In the genomic region with DNA sequence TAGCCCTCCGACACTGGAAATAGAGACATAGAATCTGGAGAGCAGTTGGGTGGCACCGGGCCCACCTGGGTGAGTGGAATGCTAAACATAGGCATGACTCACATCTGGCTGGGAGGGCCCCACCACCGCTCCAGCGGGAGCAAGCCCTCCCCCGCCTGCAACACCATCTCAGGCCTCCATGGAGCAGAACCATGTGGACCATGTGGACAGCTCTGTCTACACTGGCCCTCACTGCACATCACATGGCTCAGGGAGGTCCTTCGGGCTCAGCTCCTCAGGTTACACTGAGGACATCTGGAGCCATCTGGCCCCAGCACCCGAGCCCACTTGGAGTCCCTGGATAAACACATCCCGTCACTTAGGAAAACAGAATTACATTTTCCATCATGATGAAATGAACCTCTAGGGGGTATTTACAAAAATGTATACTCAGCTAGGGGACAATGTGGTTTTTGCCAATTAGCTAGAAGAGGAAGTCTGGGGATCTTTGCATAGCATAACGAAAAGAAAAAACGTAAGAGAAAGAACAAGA, we compare ENCODE assay signal across 12 cellular contexts. TPM values are rescaled to one million over a fixed set of nuclear protein-coding genes. Genes with fewer than 3 reads are reported as not detected.
DNase-seq lines count a peak whose midpoint lies in the region; ATAC-seq, FAIRE-seq and TF ChIP-seq lines count a peak whose summit lies in the region.
"Had no signal": no experiment of that assay in that cellular context is flagged by ENCODE, and none has a peak within 500 bp of the region (broad histone marks: within the 10 kb centered on the region; RNA-seq: fewer than 3 reads in every experiment).

No MANE protein-coding gene starts in this region.

- DNase-seq in GM23248 (peak; percentile 93), RCC 7860 (ENCODE audit: low spot score) (peak; percentile 73), foreskin keratinocyte (no peak), skeletal muscle cell (ENCODE audit: low read depth) (peak; percentile 59), cortex of kidney (lab: John Stamatoyannopoulos, UW) (no peak)
- DNase-seq in activated CD8-positive, alpha-beta memory T cell treated with anti-CD3 and anti-CD28 coated beads, Interleukin-2, amount 10 ng/mL, durations not matched to agents 7 days and 5 days, result no peak
- DNase-seq: activated CD8-positive, alpha-beta T cell treated with anti-CD3 and anti-CD28 coated beads, Interleukin-2, amount 10 ng/mL, durations not matched to agents 7 days and 5 days; small intestine had no signal

- H3K4me3 ChIP-seq in GM23248, result no peak overlapping the region
- no peak overlapping the region for H3K4me3 ChIP-seq in skeletal muscle cell (ENCODE audit: low read depth, low read length)
- H3K4me3 ChIP-seq: breast epithelium, suprapubic skin had no signal

- CTCF ChIA-PET in activated CD8-positive, alpha-beta memory T cell treated with anti-CD3 and anti-CD28 coated beads, Interleukin-2, amount 10 ng/mL, durations not matched to agents 7 days and 5 days (lab: Charles Lee), result interaction anchor here (1.5 kb wide), 1 partner anchor 35 kb away, joined by 6 read pairs; no protein-coding TSS in a partner anchor

- H3K4me2 ChIP-seq in GM23248 (ENCODE audit: unreplicated experiment), result peak overlapping the region; percentile 25

- no peaks in the 10 kb centered on the region for H3K9me3 Mint-ChIP-seq in activated CD8-positive, alpha-beta memory T cell treated with anti-CD3 and anti-CD28 coated beads, Interleukin-2, amount 10 ng/mL, durations not matched to agents 7 days and 5 days (ENCODE audit: low read depth)

- peaks cover 18% of the 10 kb centered on the region for H3F3A ChIP-seq in GM23248 (ENCODE audit: insufficient read depth)

- no peaks in the 10 kb centered on the region for H3K79me2 ChIP-seq in GM23248 (ENCODE audit: insufficient read depth)

- H3K4me3 Mint-ChIP-seq in activated CD8-positive, alpha-beta memory T cell treated with anti-CD3 and anti-CD28 coated beads, Interleukin-2, amount 10 ng/mL, durations not matched to agents 7 days and 5 days, result no peak overlapping the region
- H3K4me3 Mint-ChIP-seq: activated CD8-positive, alpha-beta T cell treated with anti-CD3 and anti-CD28 coated beads, Interleukin-2, amount 10 ng/mL, durations not matched to agents 7 days and 5 days had no signal

- peak; percentile 39 for FAIRE-seq in RCC 7860 (lab: Jason Lieb, UNC)
- FAIRE-seq: small intestine had no signal

- no peaks in the 10 kb centered on the region for H3K36me3 ChIP-seq in GM23248 (ENCODE audit: low read depth)
- H3K36me3 ChIP-seq: breast epithelium, suprapubic skin had no signal

- ATAC-seq in foreskin keratinocyte, result peak; percentile 62
- no peak for ATAC-seq in activated CD8-positive, alpha-beta memory T cell treated with anti-CD3 and anti-CD28 coated beads, Interleukin-2, amount 10 ng/mL, durations not matched to agents 7 days and 5 days
- ATAC-seq in GM18520 (IDR thresholded peaks at IDR 0.05; ENCODE audit: unreplicated experiment), result no peak
- no peak for ATAC-seq in HG03108 (IDR thresholded peaks at IDR 0.05; ENCODE audit: unreplicated experiment)
- ATAC-seq: activated CD8-positive, alpha-beta T cell treated with anti-CD3 and anti-CD28 coated beads, Interleukin-2, amount 10 ng/mL, durations not matched to agents 7 days and 5 days had no signal

- peaks cover 5% of the 10 kb centered on the region; the same call in 1 of the 2 replicates for H3K9me2 ChIP-seq in GM23248 (ENCODE audit: insufficient read depth)

- H3K9ac ChIP-seq in GM23248, result peak overlapping the region; percentile 22; the same call in 1 of the 2 replicates

- H2AFZ ChIP-seq in GM23248, result peak overlapping the region; percentile 32; the same call in 1 of the 2 replicates

- H4K20me1 ChIP-seq in GM23248 (ENCODE audit: insufficient read depth), result no peaks in the 10 kb centered on the region

- WGBS in GM23248 (ENCODE audit: low coverage in 1 of 2, low lambda C conversion rate in 2 of 2, missing lambda C conversion rate in 2 of 2), 2 experiments, result 30% methylated on average over 10 of the region's 10 CpGs

- no peaks in the 10 kb centered on the region for H3K27me3 ChIP-seq in GM23248 (replicated peaks; ENCODE audit: insufficient read depth)
- no peaks in the 10 kb centered on the region for H3K27me3 ChIP-seq in foreskin keratinocyte
- H3K27me3 ChIP-seq: breast epithelium, suprapubic skin had no signal

- peaks cover 10% of the 10 kb centered on the region for H3K4me1 Mint-ChIP-seq in activated CD8-positive, alpha-beta memory T cell treated with anti-CD3 and anti-CD28 coated beads, Interleukin-2, amount 10 ng/mL, durations not matched to agents 7 days and 5 days

- H3K9me3 ChIP-seq in GM23248 (ENCODE audit: low read depth), result no peaks in the 10 kb centered on the region
- H3K9me3 ChIP-seq: breast epithelium, suprapubic skin had no signal

- H3K27me3 Mint-ChIP-seq in activated CD8-positive, alpha-beta memory T cell treated with anti-CD3 and anti-CD28 coated beads, Interleukin-2, amount 10 ng/mL, durations not matched to agents 7 days and 5 days, result no peaks in the 10 kb centered on the region

- H3K27ac ChIP-seq in GM23248, result peak overlapping the region; percentile 18; the same call in 1 of the 2 replicates
- no peak overlapping the region for H3K27ac ChIP-seq in foreskin keratinocyte
- H3K27ac ChIP-seq: breast epithelium, suprapubic skin had no signal

- in situ Hi-C loops in GM23248 (cut with MboI), result no loop called here

- no peaks in the 10 kb centered on the region for H3K36me3 Mint-ChIP-seq in activated CD8-positive, alpha-beta memory T cell treated with anti-CD3 and anti-CD28 coated beads, Interleukin-2, amount 10 ng/mL, durations not matched to agents 7 days and 5 days

- TF ChIP-seq CTCF in foreskin keratinocyte (conservative IDR thresholded peaks at IDR 0.05), result no peak

- H3K4me1 ChIP-seq in GM23248 (ENCODE audit: insufficient read depth) (peaks cover 41% of the 10 kb centered on the region), foreskin keratinocyte (no peaks in the 10 kb centered on the region)
- H3K4me1 ChIP-seq: breast epithelium had no signal

- H3K27ac Mint-ChIP-seq in activated CD8-positive, alpha-beta memory T cell treated with anti-CD3 and anti-CD28 coated beads, Interleukin-2, amount 10 ng/mL, durations not matched to agents 7 days and 5 days, result no peak overlapping the region
- H3K27ac Mint-ChIP-seq: activated CD8-positive, alpha-beta T cell treated with anti-CD3 and anti-CD28 coated beads, Interleukin-2, amount 10 ng/mL, durations not matched to agents 7 days and 5 days had no signal

RNA-seq across cellular contexts. Expression of gene MLPH, which starts 30.8 kb away (rescaled TPM):
- total RNA-seq in GM23248 (2014; rRNA removed; shearing (Covaris generic)), result 4.7 and 8.1 TPM in 2 replicates
- polyA plus RNA-seq in GM23248 (2016; fragmentation: Nextera tagmentation; extraction: Ambion mirVana) (10.8 and 14.9 TPM in 2 replicates), foreskin keratinocyte (0.54 and 0.55 TPM in 2 replicates)
- 0.63 and 0.65 TPM in 2 replicates for total RNA-seq in foreskin keratinocyte
- total RNA-seq in activated CD8-positive, alpha-beta memory T cell treated with anti-CD3 and anti-CD28 coated beads, Interleukin-2, amount 10 ng/mL, durations not matched to agents 7 days and 5 days, result not detected
- total RNA-seq: activated CD8-positive, alpha-beta T cell treated with anti-CD3 and anti-CD28 coated beads, Interleukin-2, amount 10 ng/mL, durations not matched to agents 7 days and 5 days had no signal

RNA-seq across cellular contexts. Expression of gene COL6A3, which starts 42.3 kb away (rescaled TPM):
- 1,362 and 1,653 TPM in 2 replicates for total RNA-seq in GM23248 (2014; rRNA removed; shearing (Covaris generic))
- polyA plus RNA-seq in GM23248 (2016; fragmentation: Nextera tagmentation; extraction: Ambion mirVana), result 344 and 350 TPM in 2 replicates
- total RNA-seq in foreskin keratinocyte, result 0.03 TPM in 1 of 2 replicates, not detected in the other
- polyA plus RNA-seq in foreskin keratinocyte, result not detected in 2 replicates
- total RNA-seq in activated CD8-positive, alpha-beta memory T cell treated with anti-CD3 and anti-CD28 coated beads, Interleukin-2, amount 10 ng/mL, durations not matched to agents 7 days and 5 days, result 1 to 10 TPM in 1 of 2 experiments, under 1 TPM in 1; 0.53 to 1.5 TPM

Comparison
In these comparisons a context has a peak if more than half of its experiments do, and no peak if none do; other contexts are left out.
1. DNase-seq: peak in GM23248 (single experiment), RCC 7860 (single experiment) and skeletal muscle cell (single experiment); none in foreskin keratinocyte (0 of 2), activated CD8-positive, alpha-beta memory T cell treated with anti-CD3 and anti-CD28 coated beads, Interleukin-2, amount 10 ng/mL, durations not matched to agents 7 days and 5 days (single experiment) and cortex of kidney (single experiment).
2. RNA of gene COL6A3, which starts 42.3 kb away (total RNA-seq): 1,362 to 1,653 TPM in GM23248; 0.53 to 1.5 TPM in activated CD8-positive, alpha-beta memory T cell treated with anti-CD3 and anti-CD28 coated beads, Interleukin-2, amount 10 ng/mL, durations not matched to agents 7 days and 5 days and 0.03 TPM in foreskin keratinocyte; every median in the first group is over 100 times any median in the second.